1 cellular context compared by ENCODE assay signal in the genomic region with DNA sequence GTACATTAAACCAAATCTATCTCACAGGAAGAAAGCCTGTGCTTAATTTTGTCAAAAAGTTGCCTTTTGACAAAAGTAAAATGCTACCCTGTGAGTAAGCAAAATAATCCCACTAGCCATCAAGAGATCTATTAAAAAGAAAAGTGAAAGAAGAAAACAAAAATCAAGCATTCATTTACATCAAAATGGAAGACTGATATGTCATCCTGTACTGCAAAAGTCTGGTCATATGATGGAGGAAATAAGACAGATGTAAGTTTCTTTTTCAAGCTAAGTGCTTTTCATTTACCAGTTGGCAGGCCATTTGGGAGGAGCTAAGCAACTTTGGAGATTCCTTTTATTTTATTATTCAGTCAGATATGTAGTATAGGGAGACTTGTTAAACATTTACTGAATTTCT.
TF ChIP-seq lines count a peak whose summit lies in the region.

No MANE protein-coding gene starts in this region.

TF ChIP-seq in GM23338, 12 proteins besides CTCF, POLR2A, EP300 and RAD21 (continued from another document):
- TF ChIP-seq NANOG (IDR thresholded peaks at IDR 0.05; ENCODE audit: borderline replicate concordance) (no peak), ZNF331 (CRISPR knock-in tag; IDR thresholded peaks at IDR 0.05; ENCODE audit: low read depth) (no peak), EZH2phosphoT487 (IDR thresholded peaks at IDR 0.05; ENCODE audit: unreplicated experiment) (no peak), ZNF114 (CRISPR knock-in tag; IDR thresholded peaks at IDR 0.05) (no peak)
